18 cellular contexts compared by ENCODE assay signal in genomic region chr1:39545531-39545930, GRCh38. TPM values are rescaled to one million over a fixed set of nuclear protein-coding genes. Genes with fewer than 3 reads are reported as not detected.
DNase-seq lines count a peak whose midpoint lies in the region; ATAC-seq and TF ChIP-seq lines count a peak whose summit lies in the region.
"Had no signal": no experiment of that assay in that cellular context is flagged by ENCODE, and none has a peak within 500 bp of the region (broad histone marks: within the 10 kb centered on the region; RNA-seq: fewer than 3 reads in every experiment).

No MANE protein-coding gene starts in this region.

- no peak for ATAC-seq in GM21447 (IDR thresholded peaks at IDR 0.05; ENCODE audit: unreplicated experiment)
- ATAC-seq: CD8-positive, alpha-beta T cell had no signal

- no peak overlapping the region for H3K4me3 ChIP-seq in Karpas-422 (ENCODE audit: low read length)
- no peak overlapping the region for H3K4me3 ChIP-seq in osteoblast (ENCODE audit: insufficient read depth, low read length)
- H3K4me3 ChIP-seq in ovary: no peak overlapping the region
- H3K4me3 ChIP-seq: BLaER1 had no signal

- no peaks in the 10 kb centered on the region for H3K9me2 ChIP-seq in Karpas-422 (replicated peaks; ENCODE audit: insufficient read depth, low read length)

- no peak for TF ChIP-seq POLR2A in ovary (IDR thresholded peaks at IDR 0.05)

- no peaks in the 10 kb centered on the region for H3K9me3 ChIP-seq in Karpas-422 (ENCODE audit: low read length)
- H3K9me3 ChIP-seq in osteoblast (ENCODE audit: low read depth, low read length): no peaks in the 10 kb centered on the region
- no peaks in the 10 kb centered on the region for H3K9me3 ChIP-seq in ovary
- H3K9me3 ChIP-seq: BE2C, BLaER1, Caco-2 had no signal

- H4K20me1 ChIP-seq in Karpas-422 (ENCODE audit: insufficient read depth, low read depth, low read length): no peaks in the 10 kb centered on the region
- H4K20me1 ChIP-seq in osteoblast (ENCODE audit: insufficient read depth, low read length): no peaks in the 10 kb centered on the region
- H4K20me1 ChIP-seq: BLaER1 had no signal

- peaks cover 13% of the 10 kb centered on the region; the same call in 1 of the 2 replicates for H3K36me3 ChIP-seq in Karpas-422 (ENCODE audit: insufficient read depth, low read length)
- H3K36me3 ChIP-seq in osteoblast (ENCODE audit: insufficient read depth, low read length): peaks cover 53% of the 10 kb centered on the region
- no peaks in the 10 kb centered on the region for H3K36me3 ChIP-seq in ovary
- H3K36me3 ChIP-seq: BE2C had no signal

- TF ChIP-seq CTCF in osteoblast (IDR thresholded peaks at IDR 0.05; ENCODE audit: extremely low read depth, low read depth, low read length) (no peak), ovary (IDR thresholded peaks at IDR 0.05) (no peak)

- H3K27me3 ChIP-seq in Karpas-422 (ENCODE audit: low read length) (no peaks in the 10 kb centered on the region), osteoblast (ENCODE audit: insufficient read depth, low read length) (no peaks in the 10 kb centered on the region), ovary (no peaks in the 10 kb centered on the region)
- H3K27me3 ChIP-seq: BE2C, BLaER1 had no signal

- H3K79me2 ChIP-seq in Karpas-422 (ENCODE audit: low read length) (no peaks in the 10 kb centered on the region), osteoblast (ENCODE audit: insufficient read depth, low read length) (no peaks in the 10 kb centered on the region)

- intact Hi-C loops in ovary (cut with DNase I): no loop called here

- no peak for TF ChIP-seq EP300 in ovary (IDR thresholded peaks at IDR 0.05)

- no peak overlapping the region for H3K9ac ChIP-seq in Karpas-422 (ENCODE audit: low read length)
- H3K9ac ChIP-seq: BLaER1 had no signal

- H3K4me2 ChIP-seq in Karpas-422 (ENCODE audit: low read depth, low read length, poor library complexity, severe bottlenecking): no peak overlapping the region
- no peak overlapping the region for H3K4me2 ChIP-seq in osteoblast (ENCODE audit: insufficient read depth, low read length)
- H3K4me2 ChIP-seq: BLaER1 had no signal

- H3K4me1 ChIP-seq in Karpas-422 (ENCODE audit: low read length): no peaks in the 10 kb centered on the region
- H3K4me1 ChIP-seq in osteoblast (ENCODE audit: insufficient read depth, low read length): peaks cover 17% of the 10 kb centered on the region
- no peaks in the 10 kb centered on the region for H3K4me1 ChIP-seq in ovary (ENCODE audit: insufficient read depth)
- H3K4me1 ChIP-seq: BE2C, BLaER1, Caco-2 had no signal

- DNase-seq in Karpas-422 (peak; percentile 10), osteoblast (ENCODE audit: insufficient read length, low spot score, missing footprints) (peak; percentile 44), NCI-H2227 treated with DMSO at 0.1 percent for 48 hours (lab: John Stamatoyannopoulos, UW) (no peak), ovary (no peak)
- DNase-seq: 8988T; ACHN; BE2C; C1 segment of cervical spinal cord; Caco-2; Calu3; CD4-positive, alpha-beta T cell; CD8-positive, alpha-beta T cell; DMS79 treated with DMSO at 0.1 percent for 48 hours; GF-D8 had no signal

- WGBS in ovary, 3 donors: 89 to 94% (median 92%) methylated on average over 9 of the region's 9 CpGs

- no peak overlapping the region for H3K27ac ChIP-seq in Karpas-422 (ENCODE audit: low read length)
- no peak overlapping the region for H3K27ac ChIP-seq in osteoblast (ENCODE audit: low read depth, low read length)
- H3K27ac ChIP-seq in ovary: no peak overlapping the region
- H3K27ac ChIP-seq: BLaER1 had no signal

- H2AFZ ChIP-seq in Karpas-422 (ENCODE audit: low read length): no peak overlapping the region
- H2AFZ ChIP-seq in osteoblast (ENCODE audit: low read length): no peak overlapping the region

RNA-seq across cellular contexts. Expression of gene PABPC4, which starts 31.1 kb away (rescaled TPM):
- 128 and 180 TPM in 2 replicates for total RNA-seq in Karpas-422 (2014; rRNA removed; shearing (Covaris generic); ENCODE audit: low replicate concordance)
- total RNA-seq in osteoblast: 158 and 182 TPM in 2 replicates
- 100 to 1,000 TPM; 139 to 345 (median 259) TPM for total RNA-seq in ovary
- 100 to 1,000 TPM; 127 to 316 TPM for polyA plus RNA-seq in ovary

RNA-seq across cellular contexts. Expression of gene BMP8A, which starts 54.1 kb away (rescaled TPM):
- total RNA-seq in Karpas-422 (2014; rRNA removed; shearing (Covaris generic); ENCODE audit: low replicate concordance): not detected in 2 replicates
- total RNA-seq in osteoblast (0.72 and 2.4 TPM in 2 replicates), ovary (10 to 100 TPM in 2 of 7 donors, 1 to 10 TPM in 5; 1.4 to 11.0 (median 6.9) TPM)
- polyA plus RNA-seq in ovary: 1 to 10 TPM in 1 of 2 donors, not detected in 1; 1.2 TPM
- total RNA-seq: A673; CD4-positive, alpha-beta T cell had no signal
- polyA plus RNA-seq: AG04450 had no signal

Comparison
In these comparisons a context has a peak if more than half of its experiments do, and no peak if none do; other contexts are left out.
1. DNase-seq: peak in Karpas-422 (single experiment) and osteoblast (single experiment); none in NCI-H2227 treated with DMSO at 0.1 percent for 48 hours (single experiment) and ovary (0 of 5).